Comparison of ENCODE assay signal across 15 cellular contexts in the genomic region with DNA sequence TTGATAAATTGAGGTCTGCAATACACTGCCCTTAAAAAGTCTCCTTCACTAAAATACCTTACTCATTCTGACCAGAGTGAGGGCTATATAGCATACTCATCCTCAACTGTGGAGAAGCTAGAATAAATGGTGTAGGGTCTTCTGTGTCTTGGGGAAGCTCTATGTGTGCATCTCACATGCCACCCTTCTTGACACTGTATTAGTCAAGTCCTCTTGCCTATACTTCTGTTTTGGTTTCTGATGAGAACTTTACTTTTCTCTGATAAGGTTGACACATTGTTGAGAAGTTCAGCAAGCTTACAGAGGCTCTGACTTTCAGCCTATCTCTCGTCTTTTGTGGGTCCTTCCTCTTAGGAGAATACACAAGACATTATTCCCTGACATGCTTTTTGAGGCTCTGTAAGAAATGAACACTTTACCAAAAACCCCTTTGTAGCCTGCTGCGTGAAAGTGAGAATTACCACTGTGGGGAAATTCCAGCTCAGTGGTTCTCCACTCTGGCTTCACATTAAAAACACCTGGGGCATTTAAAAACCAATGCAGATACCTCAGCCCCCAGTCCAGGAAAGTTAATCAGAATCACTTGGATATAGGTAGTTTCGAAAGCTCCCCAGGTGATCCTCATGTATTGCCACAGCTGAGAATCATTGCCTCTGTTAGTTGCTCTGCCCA.
A peak's percentile ranks its signal among the peaks of the same experiment; 100 is the strongest.
DNase-seq lines count a peak whose midpoint lies in the region; ATAC-seq, FAIRE-seq and TF ChIP-seq lines count a peak whose summit lies in the region.
"Had no signal": no experiment of that assay in that cellular context is flagged by ENCODE, and none has a peak within 500 bp of the region (broad histone marks: within the 10 kb centered on the region; RNA-seq: fewer than 3 reads in every experiment).

No MANE protein-coding gene starts in this region.

- POLR2A ChIA-PET in A673 (lab: Charles Lee; ENCODE audit: low non-redundant PET), result no interaction called here

- ATAC-seq in GM19467 (IDR thresholded peaks at IDR 0.05; ENCODE audit: unreplicated experiment), result peak; percentile 47
- peak; percentile 61 for ATAC-seq in HG02798 (IDR thresholded peaks at IDR 0.05; ENCODE audit: poor library complexity, unreplicated experiment)
- peak; percentile 43 for ATAC-seq in HG03469 (IDR thresholded peaks at IDR 0.05; ENCODE audit: unreplicated experiment)
- ATAC-seq: psoas muscle, Right ventricle myocardium inferior had no signal

- DNase-seq in GM18507 (ENCODE audit: extremely low spot score, insufficient read length, low read depth) (no peak), DMS153 (lab: John Stamatoyannopoulos, UW) (no peak), NCI-H748 (lab: John Stamatoyannopoulos, UW; ENCODE audit: unreplicated experiment) (no peak), brain microvascular endothelial cell (no peak), A673 (ENCODE audit: low spot score) (no peak)
- DNase-seq: activated CD4-positive, alpha-beta T cell treated with anti-CD3 and anti-CD28 coated beads, Interleukin-2, amount 50 U/mL, for 48 hours; NCI-H1436 treated with DMSO at 0.1 percent for 48 hours; NCI-H526 treated with DMSO at 0.1 percent for 48 hours; psoas muscle had no signal

- H3K4me1 ChIP-seq in A673 (ENCODE audit: insufficient read depth, low read length, poor library complexity, severe bottlenecking), result no peaks in the 10 kb centered on the region
- H3K4me1 ChIP-seq: psoas muscle had no signal

- CTCF ChIA-PET in A673 (lab: Charles Lee), result no interaction called here

- no TSS peak for BruUV-seq in A673 (replicated peaks; lab: Mats Ljungman, UMichigan)

- TF ChIP-seq CTCF in brain microvascular endothelial cell (IDR thresholded peaks at IDR 0.05; ENCODE audit: low read depth, low read length, missing control alignments), result no peak
- TF ChIP-seq CTCF in A673 (conservative IDR thresholded peaks at IDR 0.05; ENCODE audit: low read depth, low read length), result no peak

- intact Hi-C loops in A673 (cut with micrococcal nuclease; ENCODE audit: unreplicated experiment), result no loop called here

- FAIRE-seq in GM18507 (lab: Jason Lieb, UNC), result peak; percentile 54
- FAIRE-seq: endometrium, keratinocyte had no signal

- H3K27ac ChIP-seq in brain microvascular endothelial cell, result no peak overlapping the region
- no peak overlapping the region for H3K27ac ChIP-seq in A673 (ENCODE audit: low read depth, low read length, poor library complexity, severe bottlenecking)
- H3K27ac ChIP-seq: psoas muscle had no signal

- H3K4me3 ChIP-seq in brain microvascular endothelial cell (ENCODE audit: low read depth, low read length), result no peak overlapping the region
- H3K4me3 ChIP-seq in A673 (ENCODE audit: low read depth, low read length, poor library complexity, severe bottlenecking), result no peak overlapping the region
- H3K4me3 ChIP-seq: psoas muscle had no signal

- H3K9me3 ChIP-seq in A673 (ENCODE audit: low read depth, low read length, poor library complexity, severe bottlenecking), result no peaks in the 10 kb centered on the region
- H3K9me3 ChIP-seq: psoas muscle had no signal

- no peaks in the 10 kb centered on the region for H3K36me3 ChIP-seq in brain microvascular endothelial cell (replicated peaks)
- no peaks in the 10 kb centered on the region for H3K36me3 ChIP-seq in A673 (ENCODE audit: insufficient read depth, low read length, poor library complexity, severe bottlenecking)

- H3K27me3 ChIP-seq in brain microvascular endothelial cell (replicated peaks), result no peaks in the 10 kb centered on the region
- no peaks in the 10 kb centered on the region for H3K27me3 ChIP-seq in A673 (replicated peaks; ENCODE audit: insufficient read depth, low read depth, low read length, poor library complexity)

- in situ Hi-C loops in brain microvascular endothelial cell (cut with HindIII; ENCODE audit: low pct_ligation_motif_present, low sequenced_read_pairs), result no loop called here
